In the genomic region with DNA sequence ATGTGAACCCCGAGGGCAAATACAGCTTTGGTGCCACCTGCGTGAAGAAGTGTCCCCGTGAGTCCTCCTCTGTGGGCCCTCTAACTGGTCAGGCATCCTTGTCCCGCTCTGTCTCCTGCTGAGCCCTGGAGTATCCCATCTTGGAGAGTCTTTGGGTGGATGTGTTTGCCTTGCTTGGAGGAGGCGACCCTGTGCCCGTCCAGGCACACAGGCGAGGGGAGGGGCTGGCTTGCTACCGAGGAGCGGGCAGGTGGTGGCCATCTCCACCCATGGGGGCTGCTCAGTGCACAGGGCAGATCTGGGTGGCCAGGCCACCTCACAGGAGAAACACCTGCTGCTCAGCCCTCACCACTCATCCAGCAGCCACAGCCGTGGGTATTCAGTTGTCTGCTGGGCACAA, we compare ENCODE assay signal across 16 cellular contexts.
"Had no signal": no experiment of that assay in that cellular context is flagged by ENCODE, and none has a peak within 500 bp of the region (broad histone marks: within the 10 kb centered on the region; RNA-seq: fewer than 3 reads in every experiment).

No MANE protein-coding gene starts in this region.

- DNase-seq: colonic mucosa; dermis blood vessel endothelial cell; foreskin keratinocyte; kidney; left cardiac atrium; left ventricle myocardium superior; naive thymus-derived CD4-positive, alpha-beta T cell; nephron progenitor cell; right cardiac atrium; stimulated activated CD4-positive, alpha-beta T cell treated with anti-CD3 and anti-CD28 coated beads, Interleukin-15, amount 100 ng/mL, for 24 hours; stimulated activated CD4-positive, alpha-beta T cell treated with anti-CD3 and anti-CD28 coated beads, Interleukin-1b, Interleukin-23, amount 100 ng/mL, for 48 hours; stimulated activated CD4-positive, alpha-beta T cell treated with anti-CD3 and anti-CD28 coated beads, Interleukin-4, amount 100 ng/mL, for 24 hours; tibial artery had no signal

- ATAC-seq: foreskin keratinocyte; left cardiac atrium; left ventricle myocardium superior; naive thymus-derived CD4-positive, alpha-beta T cell; right cardiac atrium; stimulated activated memory B cell treated with anti-CD40 and anti-IgM and Interleukin-4, amounts not matched to agents 10 μg/mL and 1 μg/mL and 100 μg/mL, for 72 hours had no signal

- H3K27ac ChIP-seq: colonic mucosa, foreskin keratinocyte, neutrophil, tibial artery had no signal

- H3K4me1 ChIP-seq: colonic mucosa, foreskin keratinocyte, tibial artery had no signal

- H3K27me3 ChIP-seq: colonic mucosa, foreskin keratinocyte, tibial artery had no signal

- H3K4me3 ChIP-seq: colonic mucosa, lung, tibial artery had no signal

- H3K36me3 ChIP-seq: neutrophil had no signal

- H3K9me3 ChIP-seq: colonic mucosa, neutrophil, tibial artery had no signal
